ENCODE assay signal across 1 cellular context in the genomic region with DNA sequence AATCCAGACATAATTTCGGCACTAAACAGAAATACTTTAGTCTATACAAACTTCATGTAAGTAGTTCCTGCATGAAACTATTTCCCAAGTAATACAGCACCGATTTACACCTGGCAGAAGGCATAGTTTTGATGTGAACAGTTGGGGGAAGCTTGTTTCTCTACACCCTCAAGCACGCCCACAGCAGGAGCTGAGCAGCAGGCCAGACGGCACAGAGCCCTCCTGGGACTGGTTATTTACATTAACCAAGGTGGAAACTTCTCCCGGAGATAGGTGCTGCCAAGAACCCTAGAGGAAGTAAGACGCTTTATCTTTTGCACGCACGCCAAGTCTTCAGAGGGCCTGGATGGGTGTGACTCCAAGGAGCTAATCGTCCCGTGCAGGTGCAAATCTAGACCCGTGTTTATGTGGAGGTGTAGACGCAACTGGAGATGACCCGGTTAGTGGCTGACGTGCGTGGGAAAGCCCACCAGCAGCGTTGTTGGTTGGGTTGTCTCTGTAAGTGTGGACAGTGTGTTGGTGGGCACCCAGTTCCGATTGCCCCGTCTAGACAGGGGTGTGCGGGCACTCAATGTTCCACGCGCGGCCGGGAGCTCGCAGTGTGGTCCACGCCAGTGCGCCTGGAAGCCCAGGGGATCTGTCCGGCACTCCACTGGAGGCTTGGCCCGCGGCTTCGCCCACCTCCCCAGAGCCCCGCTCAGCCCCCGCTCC.
TF ChIP-seq lines count a peak whose summit lies in the region.

No MANE protein-coding gene starts in this region.

TF ChIP-seq in K562, 482 proteins besides CTCF, POLR2A, EP300 and RAD21 (continued from another document and continues in another):
- TF ChIP-seq ZNF407 (IDR thresholded peaks at IDR 0.05; ENCODE audit: low read depth): no peak
- TF ChIP-seq TCF7 (IDR thresholded peaks at IDR 0.05; ENCODE audit: borderline replicate concordance): peak; percentile 91
- no peak for TF ChIP-seq ZFPM2 (CRISPR knock-in tag; IDR thresholded peaks at IDR 0.05)
- TF ChIP-seq GTF2B (IDR thresholded peaks at IDR 0.05; ENCODE audit: extremely low read depth, insufficient read length): no peak
- TF ChIP-seq ILK (tag; IDR thresholded peaks at IDR 0.05; ENCODE audit: borderline replicate concordance, low read depth): no peak
- TF ChIP-seq ZNF780A (CRISPR knock-in tag; IDR thresholded peaks at IDR 0.05): no peak
- peak; percentile 96 for TF ChIP-seq MTA2 (IDR thresholded peaks at IDR 0.05; ENCODE audit: low read depth)
- no peak for TF ChIP-seq ILF3 (IDR thresholded peaks at IDR 0.05; ENCODE audit: borderline replicate concordance)
- TF ChIP-seq, protein P1, sequence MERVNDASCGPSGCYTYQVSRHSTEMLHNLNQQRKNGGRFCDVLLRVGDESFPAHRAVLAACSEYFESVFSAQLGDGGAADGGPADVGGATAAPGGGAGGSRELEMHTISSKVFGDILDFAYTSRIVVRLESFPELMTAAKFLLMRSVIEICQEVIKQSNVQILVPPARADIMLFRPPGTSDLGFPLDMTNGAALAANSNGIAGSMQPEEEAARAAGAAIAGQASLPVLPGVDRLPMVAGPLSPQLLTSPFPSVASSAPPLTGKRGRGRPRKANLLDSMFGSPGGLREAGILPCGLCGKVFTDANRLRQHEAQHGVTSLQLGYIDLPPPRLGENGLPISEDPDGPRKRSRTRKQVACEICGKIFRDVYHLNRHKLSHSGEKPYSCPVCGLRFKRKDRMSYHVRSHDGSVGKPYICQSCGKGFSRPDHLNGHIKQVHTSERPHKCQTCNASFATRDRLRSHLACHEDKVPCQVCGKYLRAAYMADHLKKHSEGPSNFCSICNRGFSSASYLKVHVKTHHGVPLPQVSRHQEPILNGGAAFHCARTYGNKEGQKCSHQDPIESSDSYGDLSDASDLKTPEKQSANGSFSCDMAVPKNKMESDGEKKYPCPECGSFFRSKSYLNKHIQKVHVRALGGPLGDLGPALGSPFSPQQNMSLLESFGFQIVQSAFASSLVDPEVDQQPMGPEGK (CRISPR knock-in tag; IDR thresholded peaks at IDR 0.05; ENCODE audit: borderline replicate concordance): no peak
- TF ChIP-seq, protein P2, sequence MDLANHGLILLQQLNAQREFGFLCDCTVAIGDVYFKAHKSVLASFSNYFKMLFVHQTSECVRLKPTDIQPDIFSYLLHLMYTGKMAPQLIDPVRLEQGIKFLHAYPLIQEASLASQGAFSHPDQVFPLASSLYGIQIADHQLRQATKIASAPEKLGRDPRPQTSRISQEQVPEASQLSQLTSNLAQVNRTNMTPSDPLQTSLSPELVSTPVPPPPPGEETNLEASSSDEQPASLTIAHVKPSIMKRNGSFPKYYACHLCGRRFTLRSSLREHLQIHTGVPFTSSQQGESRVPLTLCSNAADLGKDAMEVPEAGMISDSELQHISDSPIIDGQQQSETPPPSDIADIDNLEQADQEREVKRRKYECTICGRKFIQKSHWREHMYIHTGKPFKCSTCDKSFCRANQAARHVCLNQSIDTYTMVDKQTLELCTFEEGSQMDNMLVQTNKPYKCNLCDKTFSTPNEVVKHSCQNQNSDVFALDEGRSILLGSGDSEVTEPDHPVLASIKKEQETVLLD (IDR thresholded peaks at IDR 0.05): peak; percentile 94
- TF ChIP-seq, protein P3, sequence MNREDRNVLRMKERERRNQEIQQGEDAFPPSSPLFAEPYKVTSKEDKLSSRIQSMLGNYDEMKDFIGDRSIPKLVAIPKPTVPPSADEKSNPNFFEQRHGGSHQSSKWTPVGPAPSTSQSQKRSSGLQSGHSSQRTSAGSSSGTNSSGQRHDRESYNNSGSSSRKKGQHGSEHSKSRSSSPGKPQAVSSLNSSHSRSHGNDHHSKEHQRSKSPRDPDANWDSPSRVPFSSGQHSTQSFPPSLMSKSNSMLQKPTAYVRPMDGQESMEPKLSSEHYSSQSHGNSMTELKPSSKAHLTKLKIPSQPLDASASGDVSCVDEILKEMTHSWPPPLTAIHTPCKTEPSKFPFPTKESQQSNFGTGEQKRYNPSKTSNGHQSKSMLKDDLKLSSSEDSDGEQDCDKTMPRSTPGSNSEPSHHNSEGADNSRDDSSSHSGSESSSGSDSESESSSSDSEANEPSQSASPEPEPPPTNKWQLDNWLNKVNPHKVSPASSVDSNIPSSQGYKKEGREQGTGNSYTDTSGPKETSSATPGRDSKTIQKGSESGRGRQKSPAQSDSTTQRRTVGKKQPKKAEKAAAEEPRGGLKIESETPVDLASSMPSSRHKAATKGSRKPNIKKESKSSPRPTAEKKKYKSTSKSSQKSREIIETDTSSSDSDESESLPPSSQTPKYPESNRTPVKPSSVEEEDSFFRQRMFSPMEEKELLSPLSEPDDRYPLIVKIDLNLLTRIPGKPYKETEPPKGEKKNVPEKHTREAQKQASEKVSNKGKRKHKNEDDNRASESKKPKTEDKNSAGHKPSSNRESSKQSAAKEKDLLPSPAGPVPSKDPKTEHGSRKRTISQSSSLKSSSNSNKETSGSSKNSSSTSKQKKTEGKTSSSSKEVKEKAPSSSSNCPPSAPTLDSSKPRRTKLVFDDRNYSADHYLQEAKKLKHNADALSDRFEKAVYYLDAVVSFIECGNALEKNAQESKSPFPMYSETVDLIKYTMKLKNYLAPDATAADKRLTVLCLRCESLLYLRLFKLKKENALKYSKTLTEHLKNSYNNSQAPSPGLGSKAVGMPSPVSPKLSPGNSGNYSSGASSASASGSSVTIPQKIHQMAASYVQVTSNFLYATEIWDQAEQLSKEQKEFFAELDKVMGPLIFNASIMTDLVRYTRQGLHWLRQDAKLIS (CRISPR knock-in tag; IDR thresholded peaks at IDR 0.05): peak; percentile 71; the same call in 1 of the 2 replicates
- TF ChIP-seq ZNF778 (CRISPR knock-in tag; IDR thresholded peaks at IDR 0.05): no peak
- no peak for TF ChIP-seq HNRNPH1 (optimal IDR thresholded peaks at IDR 0.05; ENCODE audit: low read depth, low read length)
- peak; percentile 96 to 100 for TF ChIP-seq FOXA3 (CRISPR knock-in tag; conservative IDR thresholded peaks at IDR 0.05 in 1 of 2, IDR thresholded peaks at IDR 0.05 in 1 of 2)
- no peak for TF ChIP-seq GTF2E2 (tag; IDR thresholded peaks at IDR 0.05)
- no peak for TF ChIP-seq SMC3 (conservative IDR thresholded peaks at IDR 0.05; ENCODE audit: insufficient read depth, low read depth, low read length)
- TF ChIP-seq NR1H2 (CRISPR knock-in tag; IDR thresholded peaks at IDR 0.05): no peak
- no peak for TF ChIP-seq KDM4B (IDR thresholded peaks at IDR 0.05; ENCODE audit: borderline replicate concordance in 2 of 2, low read depth in 1 of 2)
- no peak for TF ChIP-seq HDAC6 (IDR thresholded peaks at IDR 0.05; ENCODE audit: low read depth, low read length)
- TF ChIP-seq GABPB2 (CRISPR knock-in tag; conservative IDR thresholded peaks at IDR 0.05): no peak
- TF ChIP-seq, protein P4, sequence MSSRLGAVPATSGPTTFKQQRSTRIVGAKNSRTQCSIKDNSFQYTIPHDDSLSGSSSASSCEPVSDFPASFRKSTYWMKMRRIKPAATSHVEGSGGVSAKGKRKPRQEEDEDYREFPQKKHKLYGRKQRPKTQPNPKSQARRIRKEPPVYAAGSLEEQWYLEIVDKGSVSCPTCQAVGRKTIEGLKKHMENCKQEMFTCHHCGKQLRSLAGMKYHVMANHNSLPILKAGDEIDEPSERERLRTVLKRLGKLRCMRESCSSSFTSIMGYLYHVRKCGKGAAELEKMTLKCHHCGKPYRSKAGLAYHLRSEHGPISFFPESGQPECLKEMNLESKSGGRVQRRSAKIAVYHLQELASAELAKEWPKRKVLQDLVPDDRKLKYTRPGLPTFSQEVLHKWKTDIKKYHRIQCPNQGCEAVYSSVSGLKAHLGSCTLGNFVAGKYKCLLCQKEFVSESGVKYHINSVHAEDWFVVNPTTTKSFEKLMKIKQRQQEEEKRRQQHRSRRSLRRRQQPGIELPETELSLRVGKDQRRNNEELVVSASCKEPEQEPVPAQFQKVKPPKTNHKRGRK (tag; IDR thresholded peaks at IDR 0.05): no peak
- no peak for TF ChIP-seq RREB1 (CRISPR knock-in tag; IDR thresholded peaks at IDR 0.05)
- TF ChIP-seq ASH1L (IDR thresholded peaks at IDR 0.05; ENCODE audit: borderline replicate concordance, low read depth, partially characterized antibody): no peak
- TF ChIP-seq CBX3 (IDR thresholded peaks at IDR 0.05; ENCODE audit: borderline replicate concordance in 1 of 2, low read length in 2 of 2): peak in 1 of 2 experiments; percentile 82; a peak in 2 of 3 replicates
